Comparison of ENCODE assay signal across 13 cellular contexts in the genomic region with DNA sequence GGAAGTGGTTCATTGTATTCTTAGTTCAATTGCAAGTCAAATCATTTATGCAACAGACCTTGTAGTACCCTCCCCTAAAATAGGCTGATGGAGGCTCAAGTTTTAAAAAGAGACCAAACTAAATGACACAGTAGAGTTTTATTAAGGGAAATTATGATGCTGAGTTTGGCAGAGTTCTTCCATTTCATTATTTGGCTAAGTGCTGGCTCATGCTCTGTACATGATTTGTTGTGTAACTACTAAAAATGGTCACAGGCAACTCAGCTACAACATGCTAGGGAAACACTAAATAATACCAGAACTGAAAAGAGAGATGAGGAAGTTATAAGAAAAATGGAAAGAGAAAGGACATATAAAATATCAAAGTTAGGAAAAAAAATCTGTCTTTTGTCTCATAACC.
"Had no signal": no experiment of that assay in that cellular context is flagged by ENCODE, and none has a peak within 500 bp of the region (broad histone marks: within the 10 kb centered on the region; RNA-seq: fewer than 3 reads in every experiment).

No MANE protein-coding gene starts in this region.

- DNase-seq: effector memory CD8-positive, alpha-beta T cell; esophagus squamous epithelium; foreskin keratinocyte; heart right ventricle; hypothalamus; lower lobe of right lung; midbrain; naive B cell; nephron progenitor cell; stimulated activated CD4-positive, alpha-beta T cell treated with anti-CD3 and anti-CD28 coated beads, Interleukin-2, amount 100 ng/mL, for 48 hours; stimulated activated naive CD4-positive, alpha-beta T cell treated with Interleukin-2 at 50 U/mL for 16 hours had no signal

- H3K27ac ChIP-seq: esophagus squamous epithelium, foreskin keratinocyte, heart right ventricle, lower lobe of right lung had no signal

- H3K36me3 ChIP-seq: esophagus squamous epithelium, heart right ventricle, lower lobe of right lung had no signal

- H3K9me3 ChIP-seq: esophagus squamous epithelium, heart right ventricle, lower lobe of right lung had no signal

- H3K4me3 ChIP-seq: esophagus squamous epithelium, heart right ventricle, lower lobe of right lung, smooth muscle cell had no signal

- H3K27me3 ChIP-seq: esophagus squamous epithelium, foreskin keratinocyte had no signal

- ATAC-seq: effector memory CD8-positive, alpha-beta T cell; foreskin keratinocyte; left lobe of liver; lower lobe of right lung had no signal

- H3K4me1 ChIP-seq: esophagus squamous epithelium, foreskin keratinocyte, heart right ventricle, lower lobe of right lung had no signal
